In genomic region chr17:36697907-36698526, GRCh38 we compare ENCODE assay signal across 19 cellular contexts.
DNase-seq lines count a peak whose midpoint lies in the region; FAIRE-seq lines count a peak whose summit lies in the region.
"Had no signal": no experiment of that assay in that cellular context is flagged by ENCODE, and none has a peak within 500 bp of the region (broad histone marks: within the 10 kb centered on the region; RNA-seq: fewer than 3 reads in every experiment).

No MANE protein-coding gene starts in this region.

- no peak for FAIRE-seq in HTR-8/SVneo (lab: Jason Lieb, UNC)
- FAIRE-seq: H54 had no signal

- DNase-seq in Daoy (ENCODE audit: low read depth), result peak; percentile 9
- DNase-seq in HTR-8/SVneo (ENCODE audit: insufficient read length, low spot score), result peak; percentile 41
- DNase-seq in adipocyte (ENCODE audit: low read depth), result peak; percentile 2
- DNase-seq in iPS-NIHi11 (ENCODE audit: low spot score), result peak; percentile 63
- no peak for DNase-seq in T1000 (lab: John Stamatoyannopoulos, UW)
- DNase-seq in immature natural killer cell, result no peak
- DNase-seq in UCSD-AML1 (lab: John Stamatoyannopoulos, UW; ENCODE audit: unreplicated experiment), result no peak
- DNase-seq in foreskin melanocyte, result no peak
- DNase-seq: activated gamma-delta T cell, AML-193, NCI-H1105, NCI-H226, Right ventricle myocardium superior, T-helper 17 cell, tibial artery had no signal

- H3K4me3 ChIP-seq in adipocyte (ENCODE audit: low read length), result no peak overlapping the region
- H3K4me3 ChIP-seq: tibial artery had no signal

- no peaks in the 10 kb centered on the region for H3K36me3 Mint-ChIP-seq in immature natural killer cell
- H3K36me3 Mint-ChIP-seq: IgD-negative memory B cell had no signal

- H3K36me3 ChIP-seq in adipocyte (ENCODE audit: control insufficient read depth, insufficient read depth, low read length, severe bottlenecking), result no peaks in the 10 kb centered on the region
- H3K36me3 ChIP-seq: tibial artery had no signal

- H3K27ac Mint-ChIP-seq in immature natural killer cell, result no peak overlapping the region
- H3K27ac Mint-ChIP-seq: dendritic cell treated with granulocyte-macrophage colony-stimulating factor and Interleukin-4, amounts not matched to agents 40 ng/mL and 50 ng/mL, for 4 days; stimulated activated memory B cell treated with anti-CD40 and anti-IgM and Interleukin-4, amounts not matched to agents 10 μg/mL and 1 μg/mL and 100 μg/mL, for 72 hours; T-helper 17 cell had no signal

- H3K27me3 ChIP-seq in adipocyte (replicated peaks; ENCODE audit: control insufficient read depth, insufficient read depth, low read length), result peaks cover 28% of the 10 kb centered on the region

- H3K4me1 ChIP-seq in adipocyte (ENCODE audit: control insufficient read depth, insufficient read depth, low read length), result peaks cover 6% of the 10 kb centered on the region
- H3K4me1 ChIP-seq: tibial artery had no signal

- H3K9me3 ChIP-seq in adipocyte (ENCODE audit: control insufficient read depth, low read length), result no peaks in the 10 kb centered on the region
- H3K9me3 ChIP-seq: tibial artery had no signal

- H3K4me1 Mint-ChIP-seq in immature natural killer cell, result no peaks in the 10 kb centered on the region
- H3K4me1 Mint-ChIP-seq: IgD-negative memory B cell; stimulated activated memory B cell treated with anti-CD40 and anti-IgM and Interleukin-4, amounts not matched to agents 10 μg/mL and 1 μg/mL and 100 μg/mL, for 72 hours had no signal

- H3K27me3 Mint-ChIP-seq in immature natural killer cell (ENCODE audit: low read depth in 3 of 3), result peaks cover 3 to 26% (median 7%) of the 10 kb centered on the region in 3 donors

- H3K9me3 Mint-ChIP-seq in immature natural killer cell, result no peaks in the 10 kb centered on the region
- H3K9me3 Mint-ChIP-seq: dendritic cell treated with granulocyte-macrophage colony-stimulating factor and Interleukin-4, amounts not matched to agents 40 ng/mL and 50 ng/mL, for 4 days; IgD-negative memory B cell; stimulated activated memory B cell treated with anti-CD40 and anti-IgM and Interleukin-4, amounts not matched to agents 10 μg/mL and 1 μg/mL and 100 μg/mL, for 72 hours had no signal

- H3K9ac ChIP-seq in adipocyte (ENCODE audit: low read length), result no peak overlapping the region

- H3K4me3 Mint-ChIP-seq in immature natural killer cell, result no peak overlapping the region
- H3K4me3 Mint-ChIP-seq: dendritic cell treated with granulocyte-macrophage colony-stimulating factor and Interleukin-4, amounts not matched to agents 40 ng/mL and 50 ng/mL, for 4 days; IgD-negative memory B cell; stimulated activated memory B cell treated with anti-CD40 and anti-IgM and Interleukin-4, amounts not matched to agents 10 μg/mL and 1 μg/mL and 100 μg/mL, for 72 hours; T-helper 17 cell had no signal

Comparison
In these comparisons a context has a peak if more than half of its experiments do, and no peak if none do; other contexts are left out.
1. DNase-seq: peak in Daoy (single experiment), HTR-8/SVneo (single experiment), adipocyte (single experiment) and iPS-NIHi11 (single experiment); none in T1000 (single experiment), immature natural killer cell (0 of 3), UCSD-AML1 (single experiment) and foreskin melanocyte (single experiment).